ENCODE assay signal across 20 cellular contexts in the genomic region with DNA sequence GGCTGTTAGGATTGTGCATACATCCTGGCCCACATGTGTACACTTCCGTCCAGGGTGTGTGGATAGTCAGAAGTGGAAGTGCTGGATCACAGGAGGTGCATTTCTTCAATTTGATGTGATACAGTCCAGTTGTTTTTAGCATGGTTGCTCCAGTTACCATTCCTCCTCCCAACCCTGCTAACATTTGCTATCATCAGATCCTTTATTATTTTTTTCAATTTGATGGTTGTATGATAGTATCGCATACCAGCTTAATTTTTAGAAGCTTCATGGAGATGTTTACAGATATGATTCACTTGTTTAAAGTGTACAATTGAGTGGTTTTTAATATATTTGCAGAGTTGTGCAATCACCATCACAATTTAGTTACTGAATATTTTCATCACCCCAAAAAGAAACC.
DNase-seq lines count a peak whose midpoint lies in the region; ATAC-seq, FAIRE-seq and TF ChIP-seq lines count a peak whose summit lies in the region.
"Had no signal": no experiment of that assay in that cellular context is flagged by ENCODE, and none has a peak within 500 bp of the region (broad histone marks: within the 10 kb centered on the region; RNA-seq: fewer than 3 reads in every experiment).

No MANE protein-coding gene starts in this region.

- 0 out of 2 replicates have a peak overlapping the region, but pooled peaks have one; percentile 4 for H3K23ac ChIP-seq in IMR-90 (ENCODE audit: low read depth, low read length)

- BruUV-seq in IMR-90 (replicated peaks; lab: Mats Ljungman, UMichigan) = no TSS peak
- BruUV-seq in K562 (replicated peaks; lab: Mats Ljungman, UMichigan) = no TSS peak

- H3K18ac ChIP-seq in IMR-90 (ENCODE audit: low read depth, low read length) = peak overlapping the region; percentile 21; the same call in 1 of the 2 replicates

- no peaks in the 10 kb centered on the region for H3K9me1 ChIP-seq in IMR-90 (ENCODE audit: insufficient read depth, low read length)
- H3K9me1 ChIP-seq in K562 (ENCODE audit: control insufficient read depth, insufficient read depth, low read length) = no peaks in the 10 kb centered on the region

- no peak overlapping the region for H3K14ac ChIP-seq in IMR-90 (replicated peaks; ENCODE audit: low read depth, low read length)

- TF ChIP-seq CTCF in A549 (IDR thresholded peaks at IDR 0.05) (no peak), IMR-90 (conservative IDR thresholded peaks at IDR 0.05; ENCODE audit: low read depth, low read length) (no peak), K562 (IDR thresholded peaks at IDR 0.05 in 2 of 3, conservative IDR thresholded peaks at IDR 0.05 in 1 of 3; ENCODE audit: insufficient read depth in 2 of 3, low read depth in 1 of 3, low read length in 3 of 3) (no peak), neutrophil (IDR thresholded peaks at IDR 0.05) (no peak)

- ATAC-seq in A549 (peak in 1 of 2 experiments; percentile 24; a peak in 1 of 6 replicates), IMR-90 (ENCODE audit: low read depth) (peak; percentile 83), K562 (no peak), HG03457 (IDR thresholded peaks at IDR 0.05; ENCODE audit: unreplicated experiment) (no peak)

- H3K4me1 ChIP-seq in A549 (peaks cover 9% of the 10 kb centered on the region; the same call in 2 of the 3 replicates), IMR-90 (ENCODE audit: control insufficient read depth, insufficient read depth, low read length) (peaks cover 3% of the 10 kb centered on the region), K562 (replicated peaks in 1 of 2; ENCODE audit: control insufficient read depth in 2 of 2, insufficient read depth in 2 of 2, low read length in 2 of 2) (no peaks in the 10 kb centered on the region), neutrophil (ENCODE audit: control insufficient read depth in 1 of 2, insufficient read depth in 1 of 2, low read depth in 1 of 2, low read length in 1 of 2) (peaks cover 21 to 23% of the 10 kb centered on the region in 2 experiments)

- H4K8ac ChIP-seq in IMR-90 (ENCODE audit: low read depth in 2 of 2, low read length in 2 of 2) = no peak overlapping the region

- CTCF ChIA-PET in A549 (lab: Yijun Ruan, JAX) = interaction anchor here (0.9 to 2.5 kb wide), 2 partner anchors 15 to 41 kb away, joined by 3 to 14 read pairs; no protein-coding TSS in a partner anchor
- CTCF ChIA-PET in IMR-90 (lab: Yijun Ruan, JAX) = interaction anchor here (0.5 to 1.2 kb wide), 2 partner anchors 16 to 381 kb away, joined by 5 read pairs; no protein-coding TSS in a partner anchor
- CTCF ChIA-PET in K562 (lab: Yijun Ruan, JAX; ENCODE audit: low intra/inter-chr PET ratio) = no interaction called here

- no peak overlapping the region for H2AFZ ChIP-seq in IMR-90 (replicated peaks; ENCODE audit: low read length, poor library complexity)
- no peak overlapping the region for H2AFZ ChIP-seq in K562 (ENCODE audit: low read depth, low read length)

- intact Hi-C loops in IMR-90 (cut with micrococcal nuclease) (no loop called here), K562 (cut with micrococcal nuclease) (no loop called here)

- in situ Hi-C loops in IMR-90 (cut with MboI; ENCODE audit: low sequenced_read_pairs) (no loop called here), K562 (cut with MboI) (no loop called here)

- no peak overlapping the region for H3K56ac ChIP-seq in IMR-90 (ENCODE audit: extremely low read depth, insufficient read depth, low read length)

- TF ChIP-seq EP300 in A549 (IDR thresholded peaks at IDR 0.05) (no peak), K562 (IDR thresholded peaks at IDR 0.05; ENCODE audit: low read length) (no peak)

- no peak overlapping the region for H3K4me3 ChIP-seq in A549
- H3K4me3 ChIP-seq in IMR-90 (ENCODE audit: insufficient read depth, low read depth, low read length) = no peak overlapping the region
- no peak overlapping the region for H3K4me3 ChIP-seq in K562
- no peak overlapping the region for H3K4me3 ChIP-seq in neutrophil (ENCODE audit: low read depth in 1 of 2, low read length in 1 of 2)

- FAIRE-seq in A549 (lab: Jason Lieb, UNC) = no peak
- no peak for FAIRE-seq in K562 (lab: Jason Lieb, UNC)
- FAIRE-seq: D721Med, H54 had no signal

- TF ChIP-seq RAD21 in A549 (conservative IDR thresholded peaks at IDR 0.05 in 1 of 2, IDR thresholded peaks at IDR 0.05 in 1 of 2) (no peak), IMR-90 (IDR thresholded peaks at IDR 0.05; ENCODE audit: low read length) (no peak), K562 (CRISPR knock-in tag; conservative IDR thresholded peaks at IDR 0.05 in 1 of 2, IDR thresholded peaks at IDR 0.05 in 1 of 2) (no peak)

- H3K9me3 ChIP-seq in A549 = 0 out of 3 replicates have a peak, but pooled peaks cover 2% of the 10 kb centered on the region
- H3K9me3 ChIP-seq in IMR-90 (ENCODE audit: control insufficient read depth, insufficient read depth, low read length) = no peaks in the 10 kb centered on the region
- H3K9me3 ChIP-seq in K562 (replicated peaks; ENCODE audit: control insufficient read depth, insufficient read depth, low read depth, low read length) = no peaks in the 10 kb centered on the region
- H3K9me3 ChIP-seq in neutrophil = no peaks in the 10 kb centered on the region

- H3K4me2 ChIP-seq in A549 (peak overlapping the region; percentile 24; the same call in 1 of the 3 replicates), IMR-90 (ENCODE audit: low read depth, low read length) (peak overlapping the region; percentile 39; the same call in 1 of the 2 replicates), K562 (ENCODE audit: insufficient read depth, low read length) (no peak overlapping the region)
- H3K4me2 ChIP-seq: KMS-11 had no signal

- H3K79me1 ChIP-seq in IMR-90 (ENCODE audit: low read depth in 1 of 2, low read length in 2 of 2) = no peaks in the 10 kb centered on the region

- H3K4ac ChIP-seq in IMR-90 (ENCODE audit: low read depth, low read length) = no peak overlapping the region

- TF ChIP-seq POLR2A in A549 (IDR thresholded peaks at IDR 0.05; ENCODE audit: low read length) (no peak), IMR-90 (IDR thresholded peaks at IDR 0.05; ENCODE audit: low read depth, low read length) (no peak), K562 (conservative IDR thresholded peaks at IDR 0.05) (no peak)

- no peak overlapping the region for H2AK9ac ChIP-seq in IMR-90 (replicated peaks; ENCODE audit: low read depth, low read length, poor library complexity)

- H3K79me2 ChIP-seq in K562 (ENCODE audit: control insufficient read depth, insufficient read depth, low read length) = no peaks in the 10 kb centered on the region

- no peak overlapping the region for H4K91ac ChIP-seq in IMR-90 (ENCODE audit: insufficient read depth, low read depth, low read length)

- no peaks in the 10 kb centered on the region for H3K27me3 ChIP-seq in IMR-90 (ENCODE audit: control insufficient read depth, insufficient read depth, low read length)
- no peaks in the 10 kb centered on the region for H3K27me3 ChIP-seq in K562 (ENCODE audit: control insufficient read depth in 2 of 2, insufficient read depth in 2 of 2, low read length in 2 of 2)
- H3K27me3 ChIP-seq in neutrophil = no peaks in the 10 kb centered on the region

- dilution Hi-C loops in IMR-90 (cut with HindIII; ENCODE audit: low sequenced_read_pairs, unreplicated experiment) = no loop called here

- no peak overlapping the region for H2AK5ac ChIP-seq in IMR-90 (ENCODE audit: low read depth, low read length)

- POLR2A ChIA-PET in A549 (lab: Yijun Ruan, JAX) = no interaction called here
- POLR2A ChIA-PET in IMR-90 (lab: Charles Lee; ENCODE audit: unreplicated experiment) = no interaction called here
- POLR2A ChIA-PET in K562 (lab: Yijun Ruan, JAX) = interaction anchor here (1.1 kb wide), 2 partner anchors 9 to 14 kb away, joined by 3 to 4 read pairs; no protein-coding TSS in a partner anchor

- H2BK20ac ChIP-seq in IMR-90 (ENCODE audit: low read depth, low read length) = no peak overlapping the region

- WGBS in A549 (ENCODE audit: missing lambda C conversion rate) = 68% methylated on average over 2 of the region's 2 CpGs
- WGBS in IMR-90 (ENCODE audit: extremely low coverage in 2 of 2, insufficient read length in 1 of 2), 2 experiments = no CpG with 5 or more reads among the region's 2 CpGs
- WGBS in K562 (ENCODE audit: insufficient coverage, low coverage, missing lambda C conversion rate) = 81% methylated on average over 2 of the region's 2 CpGs

- no peak for DNase-seq in A549 (ENCODE audit: low read depth in 1 of 2, low spot score in 1 of 2)
- DNase-seq in IMR-90 = peak; percentile 23
- no peak for DNase-seq in K562 (ENCODE audit: extremely low read depth in 1 of 4, low spot score in 3 of 4)
- DNase-seq in NCI-H2029 treated with DMSO at 0.1 percent for 48 hours (lab: John Stamatoyannopoulos, UW) = no peak
- DNase-seq in cerebellar nuclear complex (lab: John Stamatoyannopoulos, UW) = no peak
- DNase-seq: DMS53, GDM1, NCI-H1694, NCI-H2081 treated with DMSO at 0.1 percent for 48 hours, NCI-H2171 treated with DMSO at 0.1 percent for 48 hours, NCI-H446, NCI-H526 treated with DMSO at 0.1 percent for 48 hours, Right ventricle myocardium superior had no signal

- no peak overlapping the region for H2BK15ac ChIP-seq in IMR-90 (ENCODE audit: low read depth, low read length)

- no peak overlapping the region for H3K27ac ChIP-seq in A549
- no peak overlapping the region for H3K27ac ChIP-seq in IMR-90 (ENCODE audit: insufficient read depth, low read length)
- no peak overlapping the region for H3K27ac ChIP-seq in K562 (ENCODE audit: extremely low read depth, low read depth, low read length)
- H3K27ac ChIP-seq in neutrophil = peak overlapping the region; percentile 22
- H3K27ac ChIP-seq: C4-2B, HL-60, KMS-11 had no signal

- H2BK120ac ChIP-seq in IMR-90 (ENCODE audit: low read depth, low read length) = no peak overlapping the region; the same call in 1 of the 2 replicates

- H3K36me3 ChIP-seq in IMR-90 (ENCODE audit: control insufficient read depth, insufficient read depth, low read length) (no peaks in the 10 kb centered on the region), K562 (ENCODE audit: control insufficient read depth, insufficient read depth, low read length) (peaks cover 14% of the 10 kb centered on the region; the same call in 1 of the 3 replicates), neutrophil (no peaks in the 10 kb centered on the region)

- no peak overlapping the region for H3K9ac ChIP-seq in IMR-90 (ENCODE audit: low read depth, low read length)
- no peak overlapping the region for H3K9ac ChIP-seq in K562 (ENCODE audit: insufficient read depth in 1 of 2, low read depth in 2 of 2, low read length in 2 of 2)
- H3K9ac ChIP-seq: KMS-11 had no signal

- peak overlapping the region; percentile 1 for H2BK5ac ChIP-seq in IMR-90 (ENCODE audit: low read depth, low read length, poor library complexity, severe bottlenecking)

- H4K20me1 ChIP-seq in IMR-90 (ENCODE audit: insufficient read depth, low read length) (no peaks in the 10 kb centered on the region), K562 (replicated peaks; ENCODE audit: control insufficient read depth, insufficient read depth, low read length) (no peaks in the 10 kb centered on the region)

- no peak overlapping the region for H4K5ac ChIP-seq in IMR-90 (ENCODE audit: low read depth, low read length)

TF ChIP-seq in A549, 52 proteins besides CTCF, POLR2A, EP300 and RAD21 (continues in another document):
- TF ChIP-seq HOXB13 (CRISPR knock-in tag; IDR thresholded peaks at IDR 0.05; ENCODE audit: low read depth) = no peak

TF ChIP-seq in IMR-90, 13 proteins besides CTCF, POLR2A, EP300 and RAD21 (continues in another document):
- no peak for TF ChIP-seq MAZ (IDR thresholded peaks at IDR 0.05; ENCODE audit: borderline replicate concordance, low read depth, low read length)

TF ChIP-seq in K562, 482 proteins besides CTCF, POLR2A, EP300 and RAD21 (continues in another document):
- TF ChIP-seq PTTG1 (tag; IDR thresholded peaks at IDR 0.05; ENCODE audit: low read depth) = no peak

Comparison
In these comparisons a context has a peak if more than half of its experiments do, and no peak if none do; other contexts are left out.
1. Of the 35 proteins assayed by ChIP-seq in both K562 and A549: peak only in K562: none; only in A549: JUNB; in both: CEBPB; in neither: 33.